8 cellular contexts compared by ENCODE assay signal in genomic region chr16:81077077-81077940, GRCh38. TPM values are rescaled to one million over a fixed set of nuclear protein-coding genes. Genes with fewer than 3 reads are reported as not detected.
DNase-seq lines count a peak whose midpoint lies in the region; ATAC-seq and TF ChIP-seq lines count a peak whose summit lies in the region.

TSS of gene C16orf46 (minus strand) at chr16:81077238. CDS start at chr16:81063955, 13,283 bp downstream.

- ATAC-seq in HG02571 (IDR thresholded peaks at IDR 0.05; ENCODE audit: unreplicated experiment), result peak; percentile 97

- 29% methylated on average over 21 of the region's 58 CpGs for WGBS in suprapubic skin

- TF ChIP-seq POLR2A in NB4 (IDR thresholded peaks at IDR 0.05; ENCODE audit: extremely low read depth, insufficient read length) (peak; percentile 77), suprapubic skin (IDR thresholded peaks at IDR 0.05) (peak in 1 of 2 donors; percentile 80)

- H3K27ac ChIP-seq in suprapubic skin, result peak within 1 kb of the TSS; percentile 90

- H3K27me3 ChIP-seq in suprapubic skin, result no peaks in the 10 kb centered on the region

- in situ Hi-C loops in SK-MEL-5 (cut with HindIII; ENCODE audit: low pct_unique_long_range_greater_than_20kb, low sequenced_read_pairs), result no loop called here

- DNase-seq in NB4 (ENCODE audit: low read depth) (peak; percentile 97), SK-MEL-5 (ENCODE audit: low read depth, low spot score) (peak; percentile 92), glomerular visceral epithelial cell (ENCODE audit: extremely low spot score) (peak; percentile 92), occipital lobe (lab: John Stamatoyannopoulos, UW) (peak; percentile 98), suprapubic skin (ENCODE audit: low spot score in 2 of 2) (peak; percentile 98 to 99)
- DNase-seq in activated naive CD4-positive, alpha-beta T cell treated with anti-CD3 and anti-CD28 coated beads, Interleukin-2, amount 50 U/mL, for 16 hours, result peak; percentile 98

- TF ChIP-seq EP300 in suprapubic skin (IDR thresholded peaks at IDR 0.05), result no peak

- H3K36me3 ChIP-seq in suprapubic skin, result no peaks in the 10 kb centered on the region

- H3K4me3 ChIP-seq in GM08714 (ENCODE audit: low read length) (peak within 1 kb of the TSS; percentile 74), NB4 (ENCODE audit: low read depth, low read length) (peak within 1 kb of the TSS; percentile 82), suprapubic skin (peak within 1 kb of the TSS; percentile 71)

- TF ChIP-seq CTCF in NB4 (IDR thresholded peaks at IDR 0.05; ENCODE audit: low read depth, low read length), result no peak
- no peak for TF ChIP-seq CTCF in suprapubic skin (IDR thresholded peaks at IDR 0.05)

- no peaks in the 10 kb centered on the region for H3K9me3 ChIP-seq in suprapubic skin

- H3K4me1 ChIP-seq in suprapubic skin, result peaks cover 8% of the 10 kb centered on the region

RNA-seq across cellular contexts. Expression of gene C16orf46, which starts in this region (rescaled TPM):
- total RNA-seq in SK-MEL-5 (2014; rRNA removed; shearing (Covaris generic)), result 0.11 and 0.82 TPM in 2 replicates
- 0.10 and 0.34 TPM in 2 replicates for polyA plus RNA-seq in SK-MEL-5 (2015; cell fraction: cytosol; rRNA removed)
- polyA plus RNA-seq in SK-MEL-5 (2015; cell fraction: nucleus; rRNA removed), result 0.68 and 2.0 TPM in 2 replicates
- total RNA-seq in occipital lobe, result 1.4 TPM
- 1 to 10 TPM in 1 of 4 donors, under 1 TPM in 2, not detected in 1; 0.57 to 2.2 (median 0.81) TPM for total RNA-seq in suprapubic skin

Comparison
In these comparisons a context has a peak if more than half of its experiments do, and no peak if none do; other contexts are left out.
1. Peak in every context shown above with its lines: DNase-seq, ATAC-seq, H3K4me3 ChIP-seq and H3K27ac ChIP-seq.